1 cellular context compared by ENCODE assay signal in the genomic region with DNA sequence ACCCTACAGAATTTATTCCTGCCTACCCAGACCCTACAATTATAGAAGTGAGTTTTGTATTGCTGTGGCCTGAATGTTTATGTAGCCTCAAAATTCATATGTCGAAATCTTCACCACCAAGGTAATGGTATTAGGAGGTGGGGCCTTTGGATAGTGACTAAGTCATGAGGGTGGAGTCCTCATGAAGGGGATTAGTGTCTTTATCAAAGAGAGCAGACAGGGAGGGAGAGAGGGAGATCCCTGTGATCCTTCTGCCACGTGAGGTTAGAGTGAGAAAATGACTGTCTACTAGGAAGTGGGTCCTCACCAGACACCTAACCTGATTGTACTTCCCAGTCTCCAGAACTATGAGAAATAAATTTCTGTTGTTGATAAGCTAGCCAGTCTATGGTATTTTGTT.
TF ChIP-seq lines count a peak whose summit lies in the region.

No MANE protein-coding gene starts in this region.

TF ChIP-seq in K562, 482 proteins besides CTCF, POLR2A, EP300 and RAD21 (continued from another document and continues in another):
- TF ChIP-seq PCBP2 (IDR thresholded peaks at IDR 0.05; ENCODE audit: low read depth, low read length, poor library complexity, severe bottlenecking): no peak
- no peak for TF ChIP-seq CHD1 (IDR thresholded peaks at IDR 0.05; ENCODE audit: low read length)
- no peak for TF ChIP-seq HDAC6 (IDR thresholded peaks at IDR 0.05; ENCODE audit: low read depth, low read length)
- no peak for TF ChIP-seq MEF2A (IDR thresholded peaks at IDR 0.05; ENCODE audit: control insufficient read depth, low read depth, low read length)
- no peak for TF ChIP-seq ZC3H8 (IDR thresholded peaks at IDR 0.05)
- TF ChIP-seq NFATC3 (IDR thresholded peaks at IDR 0.05): no peak
- TF ChIP-seq, protein P1, sequence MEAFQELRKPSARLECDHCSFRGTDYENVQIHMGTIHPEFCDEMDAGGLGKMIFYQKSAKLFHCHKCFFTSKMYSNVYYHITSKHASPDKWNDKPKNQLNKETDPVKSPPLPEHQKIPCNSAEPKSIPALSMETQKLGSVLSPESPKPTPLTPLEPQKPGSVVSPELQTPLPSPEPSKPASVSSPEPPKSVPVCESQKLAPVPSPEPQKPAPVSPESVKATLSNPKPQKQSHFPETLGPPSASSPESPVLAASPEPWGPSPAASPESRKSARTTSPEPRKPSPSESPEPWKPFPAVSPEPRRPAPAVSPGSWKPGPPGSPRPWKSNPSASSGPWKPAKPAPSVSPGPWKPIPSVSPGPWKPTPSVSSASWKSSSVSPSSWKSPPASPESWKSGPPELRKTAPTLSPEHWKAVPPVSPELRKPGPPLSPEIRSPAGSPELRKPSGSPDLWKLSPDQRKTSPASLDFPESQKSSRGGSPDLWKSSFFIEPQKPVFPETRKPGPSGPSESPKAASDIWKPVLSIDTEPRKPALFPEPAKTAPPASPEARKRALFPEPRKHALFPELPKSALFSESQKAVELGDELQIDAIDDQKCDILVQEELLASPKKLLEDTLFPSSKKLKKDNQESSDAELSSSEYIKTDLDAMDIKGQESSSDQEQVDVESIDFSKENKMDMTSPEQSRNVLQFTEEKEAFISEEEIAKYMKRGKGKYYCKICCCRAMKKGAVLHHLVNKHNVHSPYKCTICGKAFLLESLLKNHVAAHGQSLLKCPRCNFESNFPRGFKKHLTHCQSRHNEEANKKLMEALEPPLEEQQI (IDR thresholded peaks at IDR 0.05): no peak
- no peak for TF ChIP-seq CCAR2 (IDR thresholded peaks at IDR 0.05; ENCODE audit: low read depth, low read length)
- no peak for TF ChIP-seq CBX3 (IDR thresholded peaks at IDR 0.05; ENCODE audit: borderline replicate concordance in 1 of 2, low read length in 2 of 2)
- no peak for TF ChIP-seq ZNF699 (CRISPR knock-in tag; IDR thresholded peaks at IDR 0.05; ENCODE audit: insufficient replicate concordance)
- TF ChIP-seq, protein P2, sequence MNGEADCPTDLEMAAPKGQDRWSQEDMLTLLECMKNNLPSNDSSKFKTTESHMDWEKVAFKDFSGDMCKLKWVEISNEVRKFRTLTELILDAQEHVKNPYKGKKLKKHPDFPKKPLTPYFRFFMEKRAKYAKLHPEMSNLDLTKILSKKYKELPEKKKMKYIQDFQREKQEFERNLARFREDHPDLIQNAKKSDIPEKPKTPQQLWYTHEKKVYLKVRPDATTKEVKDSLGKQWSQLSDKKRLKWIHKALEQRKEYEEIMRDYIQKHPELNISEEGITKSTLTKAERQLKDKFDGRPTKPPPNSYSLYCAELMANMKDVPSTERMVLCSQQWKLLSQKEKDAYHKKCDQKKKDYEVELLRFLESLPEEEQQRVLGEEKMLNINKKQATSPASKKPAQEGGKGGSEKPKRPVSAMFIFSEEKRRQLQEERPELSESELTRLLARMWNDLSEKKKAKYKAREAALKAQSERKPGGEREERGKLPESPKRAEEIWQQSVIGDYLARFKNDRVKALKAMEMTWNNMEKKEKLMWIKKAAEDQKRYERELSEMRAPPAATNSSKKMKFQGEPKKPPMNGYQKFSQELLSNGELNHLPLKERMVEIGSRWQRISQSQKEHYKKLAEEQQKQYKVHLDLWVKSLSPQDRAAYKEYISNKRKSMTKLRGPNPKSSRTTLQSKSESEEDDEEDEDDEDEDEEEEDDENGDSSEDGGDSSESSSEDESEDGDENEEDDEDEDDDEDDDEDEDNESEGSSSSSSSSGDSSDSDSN (IDR thresholded peaks at IDR 0.05; ENCODE audit: borderline replicate concordance in 1 of 2, low read depth in 2 of 2, low read length in 2 of 2): no peak
- TF ChIP-seq MAFF (IDR thresholded peaks at IDR 0.05; ENCODE audit: low read length): no peak
- TF ChIP-seq RHOXF2B (CRISPR knock-in tag; conservative IDR thresholded peaks at IDR 0.05): no peak
- TF ChIP-seq ZNF146 (CRISPR knock-in tag; IDR thresholded peaks at IDR 0.05; ENCODE audit: unreplicated experiment): no peak
- no peak for TF ChIP-seq SIN3B (IDR thresholded peaks at IDR 0.05; ENCODE audit: low read depth)
- no peak for TF ChIP-seq NEUROD1 (IDR thresholded peaks at IDR 0.05; ENCODE audit: borderline replicate concordance, low read depth, low read length, partially characterized antibody)
- TF ChIP-seq POLR2G (IDR thresholded peaks at IDR 0.05; ENCODE audit: low read depth, low read length): no peak
- TF ChIP-seq, protein P3, sequence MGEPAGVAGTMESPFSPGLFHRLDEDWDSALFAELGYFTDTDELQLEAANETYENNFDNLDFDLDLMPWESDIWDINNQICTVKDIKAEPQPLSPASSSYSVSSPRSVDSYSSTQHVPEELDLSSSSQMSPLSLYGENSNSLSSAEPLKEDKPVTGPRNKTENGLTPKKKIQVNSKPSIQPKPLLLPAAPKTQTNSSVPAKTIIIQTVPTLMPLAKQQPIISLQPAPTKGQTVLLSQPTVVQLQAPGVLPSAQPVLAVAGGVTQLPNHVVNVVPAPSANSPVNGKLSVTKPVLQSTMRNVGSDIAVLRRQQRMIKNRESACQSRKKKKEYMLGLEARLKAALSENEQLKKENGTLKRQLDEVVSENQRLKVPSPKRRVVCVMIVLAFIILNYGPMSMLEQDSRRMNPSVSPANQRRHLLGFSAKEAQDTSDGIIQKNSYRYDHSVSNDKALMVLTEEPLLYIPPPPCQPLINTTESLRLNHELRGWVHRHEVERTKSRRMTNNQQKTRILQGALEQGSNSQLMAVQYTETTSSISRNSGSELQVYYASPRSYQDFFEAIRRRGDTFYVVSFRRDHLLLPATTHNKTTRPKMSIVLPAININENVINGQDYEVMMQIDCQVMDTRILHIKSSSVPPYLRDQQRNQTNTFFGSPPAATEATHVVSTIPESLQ (CRISPR knock-in tag; IDR thresholded peaks at IDR 0.05): no peak
- TF ChIP-seq, protein P4, sequence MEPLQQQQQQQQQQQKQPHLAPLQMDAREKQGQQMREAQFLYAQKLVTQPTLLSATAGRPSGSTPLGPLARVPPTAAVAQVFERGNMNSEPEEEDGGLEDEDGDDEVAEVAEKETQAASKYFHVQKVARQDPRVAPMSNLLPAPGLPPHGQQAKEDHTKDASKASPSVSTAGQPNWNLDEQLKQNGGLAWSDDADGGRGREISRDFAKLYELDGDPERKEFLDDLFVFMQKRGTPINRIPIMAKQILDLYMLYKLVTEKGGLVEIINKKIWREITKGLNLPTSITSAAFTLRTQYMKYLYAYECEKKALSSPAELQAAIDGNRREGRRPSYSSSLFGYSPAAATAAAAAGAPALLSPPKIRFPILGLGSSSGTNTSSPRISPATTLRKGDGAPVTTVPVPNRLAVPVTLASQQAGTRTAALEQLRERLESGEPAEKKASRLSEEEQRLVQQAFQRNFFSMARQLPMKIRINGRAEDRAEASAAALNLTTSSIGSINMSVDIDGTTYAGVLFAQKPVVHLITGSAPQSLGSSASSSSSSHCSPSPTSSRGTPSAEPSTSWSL (CRISPR knock-in tag; IDR thresholded peaks at IDR 0.05; ENCODE audit: borderline replicate concordance): no peak
- TF ChIP-seq DACH1 (IDR thresholded peaks at IDR 0.05; ENCODE audit: partially characterized antibody): peak; percentile 55
- TF ChIP-seq, protein P5, sequence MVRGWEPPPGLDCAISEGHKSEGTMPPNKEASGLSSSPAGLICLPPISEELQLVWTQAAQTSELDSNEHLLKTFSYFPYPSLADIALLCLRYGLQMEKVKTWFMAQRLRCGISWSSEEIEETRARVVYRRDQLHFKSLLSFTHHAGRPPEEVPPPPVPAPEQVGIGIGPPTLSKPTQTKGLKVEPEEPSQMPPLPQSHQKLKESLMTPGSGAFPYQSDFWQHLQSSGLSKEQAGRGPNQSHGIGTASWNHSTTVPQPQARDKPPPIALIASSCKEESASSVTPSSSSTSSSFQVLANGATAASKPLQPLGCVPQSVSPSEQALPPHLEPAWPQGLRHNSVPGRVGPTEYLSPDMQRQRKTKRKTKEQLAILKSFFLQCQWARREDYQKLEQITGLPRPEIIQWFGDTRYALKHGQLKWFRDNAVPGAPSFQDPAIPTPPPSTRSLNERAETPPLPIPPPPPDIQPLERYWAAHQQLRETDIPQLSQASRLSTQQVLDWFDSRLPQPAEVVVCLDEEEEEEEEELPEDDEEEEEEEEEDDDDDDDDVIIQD (CRISPR knock-in tag; IDR thresholded peaks at IDR 0.05): no peak
- no peak for TF ChIP-seq C11orf30 (IDR thresholded peaks at IDR 0.05; ENCODE audit: low read depth)
- TF ChIP-seq TRIM24 (IDR thresholded peaks at IDR 0.05): peak; percentile 54 to 80; a peak in 3 of 4 replicates
- TF ChIP-seq ZNF24 (IDR thresholded peaks at IDR 0.05): no peak
- peak; percentile 68 for TF ChIP-seq SOX6 (IDR thresholded peaks at IDR 0.05)
- TF ChIP-seq SPI1 (IDR thresholded peaks at IDR 0.05; ENCODE audit: borderline replicate concordance, low read depth, low read length): no peak
- TF ChIP-seq, protein P6, sequence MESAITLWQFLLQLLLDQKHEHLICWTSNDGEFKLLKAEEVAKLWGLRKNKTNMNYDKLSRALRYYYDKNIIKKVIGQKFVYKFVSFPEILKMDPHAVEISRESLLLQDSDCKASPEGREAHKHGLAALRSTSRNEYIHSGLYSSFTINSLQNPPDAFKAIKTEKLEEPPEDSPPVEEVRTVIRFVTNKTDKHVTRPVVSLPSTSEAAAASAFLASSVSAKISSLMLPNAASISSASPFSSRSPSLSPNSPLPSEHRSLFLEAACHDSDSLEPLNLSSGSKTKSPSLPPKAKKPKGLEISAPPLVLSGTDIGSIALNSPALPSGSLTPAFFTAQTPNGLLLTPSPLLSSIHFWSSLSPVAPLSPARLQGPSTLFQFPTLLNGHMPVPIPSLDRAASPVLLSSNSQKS (CRISPR knock-in tag; IDR thresholded peaks at IDR 0.05): no peak
- no peak for TF ChIP-seq EHMT2 (IDR thresholded peaks at IDR 0.05)
- no peak for TF ChIP-seq RBM17 (IDR thresholded peaks at IDR 0.05; ENCODE audit: borderline replicate concordance, low read depth, low read length)
- TF ChIP-seq, protein P7, sequence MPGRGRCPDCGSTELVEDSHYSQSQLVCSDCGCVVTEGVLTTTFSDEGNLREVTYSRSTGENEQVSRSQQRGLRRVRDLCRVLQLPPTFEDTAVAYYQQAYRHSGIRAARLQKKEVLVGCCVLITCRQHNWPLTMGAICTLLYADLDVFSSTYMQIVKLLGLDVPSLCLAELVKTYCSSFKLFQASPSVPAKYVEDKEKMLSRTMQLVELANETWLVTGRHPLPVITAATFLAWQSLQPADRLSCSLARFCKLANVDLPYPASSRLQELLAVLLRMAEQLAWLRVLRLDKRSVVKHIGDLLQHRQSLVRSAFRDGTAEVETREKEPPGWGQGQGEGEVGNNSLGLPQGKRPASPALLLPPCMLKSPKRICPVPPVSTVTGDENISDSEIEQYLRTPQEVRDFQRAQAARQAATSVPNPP (IDR thresholded peaks at IDR 0.05; ENCODE audit: borderline replicate concordance, insufficient read depth, insufficient read length): no peak
- peak; percentile 80 for TF ChIP-seq CBFA2T2 (conservative IDR thresholded peaks at IDR 0.05)
- TF ChIP-seq ZBTB1 (CRISPR knock-in tag; IDR thresholded peaks at IDR 0.05; ENCODE audit: borderline replicate concordance, low read depth): no peak
- TF ChIP-seq ARID1B (IDR thresholded peaks at IDR 0.05): peak; percentile 90
- TF ChIP-seq RBFOX2 (IDR thresholded peaks at IDR 0.05; ENCODE audit: low read depth, low read length): no peak
- TF ChIP-seq, protein P8, sequence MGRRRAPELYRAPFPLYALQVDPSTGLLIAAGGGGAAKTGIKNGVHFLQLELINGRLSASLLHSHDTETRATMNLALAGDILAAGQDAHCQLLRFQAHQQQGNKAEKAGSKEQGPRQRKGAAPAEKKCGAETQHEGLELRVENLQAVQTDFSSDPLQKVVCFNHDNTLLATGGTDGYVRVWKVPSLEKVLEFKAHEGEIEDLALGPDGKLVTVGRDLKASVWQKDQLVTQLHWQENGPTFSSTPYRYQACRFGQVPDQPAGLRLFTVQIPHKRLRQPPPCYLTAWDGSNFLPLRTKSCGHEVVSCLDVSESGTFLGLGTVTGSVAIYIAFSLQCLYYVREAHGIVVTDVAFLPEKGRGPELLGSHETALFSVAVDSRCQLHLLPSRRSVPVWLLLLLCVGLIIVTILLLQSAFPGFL (CRISPR knock-in tag; IDR thresholded peaks at IDR 0.05): no peak
- TF ChIP-seq XRCC4 (IDR thresholded peaks at IDR 0.05; ENCODE audit: extremely low read depth, insufficient read depth, insufficient read length): no peak
- no peak for TF ChIP-seq NR2C2 (CRISPR knock-in tag; IDR thresholded peaks at IDR 0.05)
- TF ChIP-seq NR2C2 (tag; IDR thresholded peaks at IDR 0.05): no peak
- peak; percentile 86 for TF ChIP-seq TCF3 (CRISPR knock-in tag; IDR thresholded peaks at IDR 0.05)
- TF ChIP-seq ZZZ3 (IDR thresholded peaks at IDR 0.05): no peak
- no peak for TF ChIP-seq KHSRP (IDR thresholded peaks at IDR 0.05)
- TF ChIP-seq, protein P9, sequence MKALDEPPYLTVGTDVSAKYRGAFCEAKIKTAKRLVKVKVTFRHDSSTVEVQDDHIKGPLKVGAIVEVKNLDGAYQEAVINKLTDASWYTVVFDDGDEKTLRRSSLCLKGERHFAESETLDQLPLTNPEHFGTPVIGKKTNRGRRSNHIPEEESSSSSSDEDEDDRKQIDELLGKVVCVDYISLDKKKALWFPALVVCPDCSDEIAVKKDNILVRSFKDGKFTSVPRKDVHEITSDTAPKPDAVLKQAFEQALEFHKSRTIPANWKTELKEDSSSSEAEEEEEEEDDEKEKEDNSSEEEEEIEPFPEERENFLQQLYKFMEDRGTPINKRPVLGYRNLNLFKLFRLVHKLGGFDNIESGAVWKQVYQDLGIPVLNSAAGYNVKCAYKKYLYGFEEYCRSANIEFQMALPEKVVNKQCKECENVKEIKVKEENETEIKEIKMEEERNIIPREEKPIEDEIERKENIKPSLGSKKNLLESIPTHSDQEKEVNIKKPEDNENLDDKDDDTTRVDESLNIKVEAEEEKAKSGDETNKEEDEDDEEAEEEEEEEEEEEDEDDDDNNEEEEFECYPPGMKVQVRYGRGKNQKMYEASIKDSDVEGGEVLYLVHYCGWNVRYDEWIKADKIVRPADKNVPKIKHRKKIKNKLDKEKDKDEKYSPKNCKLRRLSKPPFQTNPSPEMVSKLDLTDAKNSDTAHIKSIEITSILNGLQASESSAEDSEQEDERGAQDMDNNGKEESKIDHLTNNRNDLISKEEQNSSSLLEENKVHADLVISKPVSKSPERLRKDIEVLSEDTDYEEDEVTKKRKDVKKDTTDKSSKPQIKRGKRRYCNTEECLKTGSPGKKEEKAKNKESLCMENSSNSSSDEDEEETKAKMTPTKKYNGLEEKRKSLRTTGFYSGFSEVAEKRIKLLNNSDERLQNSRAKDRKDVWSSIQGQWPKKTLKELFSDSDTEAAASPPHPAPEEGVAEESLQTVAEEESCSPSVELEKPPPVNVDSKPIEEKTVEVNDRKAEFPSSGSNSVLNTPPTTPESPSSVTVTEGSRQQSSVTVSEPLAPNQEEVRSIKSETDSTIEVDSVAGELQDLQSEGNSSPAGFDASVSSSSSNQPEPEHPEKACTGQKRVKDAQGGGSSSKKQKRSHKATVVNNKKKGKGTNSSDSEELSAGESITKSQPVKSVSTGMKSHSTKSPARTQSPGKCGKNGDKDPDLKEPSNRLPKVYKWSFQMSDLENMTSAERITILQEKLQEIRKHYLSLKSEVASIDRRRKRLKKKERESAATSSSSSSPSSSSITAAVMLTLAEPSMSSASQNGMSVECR (CRISPR knock-in tag; IDR thresholded peaks at IDR 0.05): no peak
- no peak for TF ChIP-seq RBM39 (optimal IDR thresholded peaks at IDR 0.05; ENCODE audit: low read depth, low read length)
- peak; percentile 82 for TF ChIP-seq NCOR1 (IDR thresholded peaks at IDR 0.05)
- TF ChIP-seq ZKSCAN1 (IDR thresholded peaks at IDR 0.05; ENCODE audit: low read depth, low read length): no peak
- no peak for TF ChIP-seq NONO (IDR thresholded peaks at IDR 0.05; ENCODE audit: low read depth in 2 of 2, low read length in 1 of 2)
